7 cellular contexts compared by ENCODE assay signal in genomic region chr9:83617299-83617698, GRCh38.
"Had no signal": no experiment of that assay in that cellular context is flagged by ENCODE, and none has a peak within 500 bp of the region (broad histone marks: within the 10 kb centered on the region; RNA-seq: fewer than 3 reads in every experiment).

No MANE protein-coding gene starts in this region.

- H3K9me3 Mint-ChIP-seq: IgD-negative memory B cell had no signal

- ATAC-seq: K562 had no signal

- H3K4me3 Mint-ChIP-seq: IgD-negative memory B cell had no signal

- H3K4me3 ChIP-seq: K562 had no signal

- DNase-seq: IMR-90, KBM-7, KG1 had no signal

- H3K27ac ChIP-seq: HL-60 had no signal

- H3K36me3 Mint-ChIP-seq: IgD-negative memory B cell had no signal

- H3K27ac Mint-ChIP-seq: IgD-negative memory B cell had no signal

- FAIRE-seq: HTR-8/SVneo, K562 had no signal
